Comparison of ENCODE assay signal across 8 cellular contexts in genomic region chr4:7911044-7911578, GRCh38. TPM values are rescaled to one million over a fixed set of nuclear protein-coding genes. Genes with fewer than 3 reads are reported as not detected.
A peak's percentile ranks its signal among the peaks of the same experiment; 100 is the strongest.
DNase-seq lines count a peak whose midpoint lies in the region; ATAC-seq, FAIRE-seq and TF ChIP-seq lines count a peak whose summit lies in the region.

No MANE protein-coding gene starts in this region.

- H3K4me1 ChIP-seq in H9 (ENCODE audit: insufficient read depth, low read length) (peaks cover 26% of the 10 kb centered on the region), breast epithelium (peaks cover 0 to 10% of the 10 kb centered on the region in 2 donors), iPS-20b (ENCODE audit: insufficient read depth, low read length) (peaks cover 46% of the 10 kb centered on the region)

- no peak overlapping the region for H2AK5ac ChIP-seq in H9 (ENCODE audit: insufficient read length, low read length)

- intact Hi-C loops in breast epithelium (cut with DNase I; ENCODE audit: low total_unique reads), result no loop called here
- intact Hi-C loops in natural killer cell (cut with micrococcal nuclease), result no loop called here
- intact Hi-C loops in head of caudate nucleus (cut with DNase I), result no loop called here

- TF ChIP-seq POLR2A in breast epithelium (IDR thresholded peaks at IDR 0.05) (no peak), GM12891 (IDR thresholded peaks at IDR 0.05; ENCODE audit: low read depth, low read length) (no peak)

- H3K4me2 ChIP-seq in H9 (ENCODE audit: insufficient read depth, insufficient read length, low read length), result no peak overlapping the region

- no peak overlapping the region for H4K5ac ChIP-seq in H9 (ENCODE audit: insufficient read length, low read depth, low read length)

- no peak overlapping the region for H3K23ac ChIP-seq in H9 (ENCODE audit: insufficient read length, low read depth, low read length)

- H3K9me3 Mint-ChIP-seq in H9 (no peaks in the 10 kb centered on the region), natural killer cell (no peaks in the 10 kb centered on the region)
- no peaks in the 10 kb centered on the region for H3K9me3 Mint-ChIP-seq in stimulated activated memory B cell treated with anti-CD40 and anti-IgM and Interleukin-4, amounts not matched to agents 10 μg/mL and 1 μg/mL and 100 μg/mL, for 72 hours

- H2BK15ac ChIP-seq in H9 (ENCODE audit: low read depth, low read length), result no peak overlapping the region

- peak overlapping the region; percentile 84 to 97 (median 93); a peak in 6 of 7 replicates for H3K27ac Mint-ChIP-seq in H9
- no peak overlapping the region for H3K27ac Mint-ChIP-seq in stimulated activated memory B cell treated with anti-CD40 and anti-IgM and Interleukin-4, amounts not matched to agents 10 μg/mL and 1 μg/mL and 100 μg/mL, for 72 hours
- no peak overlapping the region for H3K27ac Mint-ChIP-seq in natural killer cell

- H3K4me1 Mint-ChIP-seq in H9, result peaks cover 56 to 60% of the 10 kb centered on the region in 2 experiments
- H3K4me1 Mint-ChIP-seq in stimulated activated memory B cell treated with anti-CD40 and anti-IgM and Interleukin-4, amounts not matched to agents 10 μg/mL and 1 μg/mL and 100 μg/mL, for 72 hours, result no peaks in the 10 kb centered on the region
- peaks cover 10 to 18% of the 10 kb centered on the region in 2 donors for H3K4me1 Mint-ChIP-seq in natural killer cell

- no peak for FAIRE-seq in GM12891 (lab: Jason Lieb, UNC)

- H2BK120ac ChIP-seq in H9 (ENCODE audit: low read depth, low read length, poor library complexity, severe bottlenecking), result peak overlapping the region; percentile 71

- no peak overlapping the region for H3K4ac ChIP-seq in H9 (ENCODE audit: low read depth, low read length)

- no peak overlapping the region for H4K91ac ChIP-seq in H9 (ENCODE audit: insufficient read length, low read depth, low read length)

- no peaks in the 10 kb centered on the region for H4K20me1 ChIP-seq in H9 (ENCODE audit: control insufficient read depth, insufficient read depth, insufficient read length)

- no peaks in the 10 kb centered on the region for H3K23me2 ChIP-seq in H9 (ENCODE audit: insufficient read length, low read depth, low read length, poor library complexity, severe bottlenecking)

- H3K4me3 ChIP-seq in breast epithelium, result peak overlapping the region in 2 of 3 donors; percentile 2 to 47
- peak overlapping the region; percentile 49; the same call in 1 of the 2 replicates for H3K4me3 ChIP-seq in iPS-20b (ENCODE audit: low read length)

- no peak overlapping the region for H3K27ac ChIP-seq in H9 (ENCODE audit: insufficient read length, low read depth, low read length)
- H3K27ac ChIP-seq in breast epithelium, result peak overlapping the region; percentile 76 to 89
- H3K27ac ChIP-seq in iPS-20b (ENCODE audit: low read length), result peak overlapping the region; percentile 70

- peak overlapping the region; percentile 77 for H3K14ac ChIP-seq in H9 (ENCODE audit: insufficient read depth, low read length)

- peak overlapping the region; percentile 85 for H3K18ac ChIP-seq in H9 (ENCODE audit: insufficient read length, low read depth, low read length)

- H3K36me3 ChIP-seq in breast epithelium, result no peaks in the 10 kb centered on the region
- H3K36me3 ChIP-seq in iPS-20b (ENCODE audit: insufficient read depth, low read depth, low read length), result no peaks in the 10 kb centered on the region

- peaks cover 7% of the 10 kb centered on the region; the same call in 1 of the 2 replicates for H3K79me2 ChIP-seq in H9 (ENCODE audit: insufficient read depth, low read length)

- no peak overlapping the region for H3K56ac ChIP-seq in H9 (ENCODE audit: insufficient read length, low read depth, low read length)

- H3K36me3 Mint-ChIP-seq in H9 (ENCODE audit: insufficient read depth in 1 of 3, low read depth in 3 of 3) (peaks cover 0 to 4% (median 0%) of the 10 kb centered on the region in 3 experiments; a peak in 1 of 7 replicates), natural killer cell (no peaks in the 10 kb centered on the region)
- no peaks in the 10 kb centered on the region for H3K36me3 Mint-ChIP-seq in stimulated activated memory B cell treated with anti-CD40 and anti-IgM and Interleukin-4, amounts not matched to agents 10 μg/mL and 1 μg/mL and 100 μg/mL, for 72 hours

- H3K9me3 ChIP-seq in H9 (ENCODE audit: control insufficient read depth, low read depth, low read length), result no peaks in the 10 kb centered on the region
- no peaks in the 10 kb centered on the region for H3K9me3 ChIP-seq in breast epithelium
- H3K9me3 ChIP-seq in iPS-20b (ENCODE audit: insufficient read depth, low read depth, low read length), result no peaks in the 10 kb centered on the region

- peak; percentile 56 for DNase-seq in H9
- no peak for DNase-seq in breast epithelium (ENCODE audit: low spot score in 2 of 2)
- no peak for DNase-seq in SIG-M5 treated with dmso at 0.1 percent for 504 hours (lab: John Stamatoyannopoulos, UW; ENCODE audit: unreplicated experiment)
- DNase-seq in natural killer cell, result no peak
- DNase-seq in head of caudate nucleus, result no peak
- no peak for DNase-seq in GM12891 (ENCODE audit: insufficient read length, low spot score)

- no peaks in the 10 kb centered on the region for H3K79me1 ChIP-seq in H9 (ENCODE audit: insufficient read depth, low read depth, low read length, poor library complexity, severe bottlenecking)

- WGBS in H9 (ENCODE audit: extremely low coverage, insufficient read length, low lambda C conversion rate), result no CpG with 5 or more reads among the region's 15 CpGs

- H3K27me3 ChIP-seq in H9 (ENCODE audit: insufficient read depth, low read length), result no peaks in the 10 kb centered on the region
- no peaks in the 10 kb centered on the region for H3K27me3 ChIP-seq in breast epithelium
- H3K27me3 ChIP-seq in iPS-20b (ENCODE audit: insufficient read depth, low read length), result no peaks in the 10 kb centered on the region

- H2BK20ac ChIP-seq in H9 (ENCODE audit: low read depth, low read length, poor library complexity, severe bottlenecking), result no peak overlapping the region

- no peak overlapping the region for H4K8ac ChIP-seq in H9 (replicated peaks; ENCODE audit: insufficient read length, low read depth, low read length)

- H3K27me3 Mint-ChIP-seq in H9 (ENCODE audit: low read depth) (no peaks in the 10 kb centered on the region; the same call in 1 of the 2 replicates), natural killer cell (ENCODE audit: low read depth in 2 of 2) (peaks cover 0 to 15% of the 10 kb centered on the region in 2 donors)
- H3K27me3 Mint-ChIP-seq in stimulated activated memory B cell treated with anti-CD40 and anti-IgM and Interleukin-4, amounts not matched to agents 10 μg/mL and 1 μg/mL and 100 μg/mL, for 72 hours, result peaks cover 52% of the 10 kb centered on the region

- H3K4me3 Mint-ChIP-seq in H9, result peak overlapping the region; percentile 21 to 51; a peak in 3 of 5 replicates
- H3K4me3 Mint-ChIP-seq in stimulated activated memory B cell treated with anti-CD40 and anti-IgM and Interleukin-4, amounts not matched to agents 10 μg/mL and 1 μg/mL and 100 μg/mL, for 72 hours, result no peak overlapping the region
- no peak overlapping the region for H3K4me3 Mint-ChIP-seq in natural killer cell

- H3K9ac ChIP-seq in H9 (ENCODE audit: extremely low read depth, insufficient read length, low read length) (no peak overlapping the region), iPS-20b (ENCODE audit: low read depth, low read length) (peak overlapping the region; percentile 64; the same call in 1 of the 2 replicates)

- H2BK12ac ChIP-seq in H9 (ENCODE audit: insufficient read length, low read depth, low read length), result no peak overlapping the region

- ATAC-seq in stimulated activated memory B cell treated with anti-CD40 and anti-IgM and Interleukin-4, amounts not matched to agents 10 μg/mL and 1 μg/mL and 100 μg/mL, for 72 hours, result peak; percentile 16
- no peak for ATAC-seq in natural killer cell

- TF ChIP-seq CTCF in H9 (conservative IDR thresholded peaks at IDR 0.05) (no peak), breast epithelium (IDR thresholded peaks at IDR 0.05) (no peak), natural killer cell (IDR thresholded peaks at IDR 0.05) (no peak)

- H2AFZ ChIP-seq in H9 (ENCODE audit: low read length), result no peak overlapping the region

- H3T11ph ChIP-seq in H9 (ENCODE audit: low read length), result no peak overlapping the region

- no peak overlapping the region for H2BK5ac ChIP-seq in H9 (ENCODE audit: insufficient read length, low read length)

TF ChIP-seq in GM12891, 5 proteins besides CTCF, POLR2A, EP300 and RAD21:
- no peak for TF ChIP-seq TAF1 (IDR thresholded peaks at IDR 0.05; ENCODE audit: low read depth, low read length)
- no peak for TF ChIP-seq POU2F2 (IDR thresholded peaks at IDR 0.05; ENCODE audit: low read depth, low read length)
- no peak for TF ChIP-seq SPI1 (IDR thresholded peaks at IDR 0.05; ENCODE audit: low read depth, low read length)
- TF ChIP-seq POLR2AphosphoS5 (IDR thresholded peaks at IDR 0.05; ENCODE audit: low read depth, low read length), result no peak
- TF ChIP-seq PAX5 (IDR thresholded peaks at IDR 0.05; ENCODE audit: insufficient read depth, low read length, severe bottlenecking), result no peak
TF ChIP-seq in GM12891: peak in this region for 0.

RNA-seq across cellular contexts. Expression of gene AFAP1, which starts 28.6 kb away (rescaled TPM):
- total RNA-seq in H9 (2021), result 5.4 and 6.5 TPM in 2 replicates
- 10 to 100 TPM; 14.5 to 21.6 (median 16.6) TPM for total RNA-seq in breast epithelium
- 10 to 100 TPM in 1 of 3 donors, 1 to 10 TPM in 2; 4.9 to 12.5 (median 9.5) TPM for total RNA-seq in natural killer cell
- 1.3 TPM for polyA plus RNA-seq in GM12891 (2012; ENCODE audit: low read depth, missing spikeins)

Comparison
In these comparisons a context has a peak if more than half of its experiments do, and no peak if none do; other contexts are left out.
1. H3K27ac Mint-ChIP-seq: peak in H9 (3 of 3); none in stimulated activated memory B cell treated with anti-CD40 and anti-IgM and Interleukin-4, amounts not matched to agents 10 μg/mL and 1 μg/mL and 100 μg/mL, for 72 hours (single experiment) and natural killer cell (0 of 2).
2. H3K4me3 Mint-ChIP-seq: peak in H9 (2 of 2); none in stimulated activated memory B cell treated with anti-CD40 and anti-IgM and Interleukin-4, amounts not matched to agents 10 μg/mL and 1 μg/mL and 100 μg/mL, for 72 hours (single experiment) and natural killer cell (single experiment).